Comparison of ENCODE assay signal across 19 cellular contexts in the genomic region with DNA sequence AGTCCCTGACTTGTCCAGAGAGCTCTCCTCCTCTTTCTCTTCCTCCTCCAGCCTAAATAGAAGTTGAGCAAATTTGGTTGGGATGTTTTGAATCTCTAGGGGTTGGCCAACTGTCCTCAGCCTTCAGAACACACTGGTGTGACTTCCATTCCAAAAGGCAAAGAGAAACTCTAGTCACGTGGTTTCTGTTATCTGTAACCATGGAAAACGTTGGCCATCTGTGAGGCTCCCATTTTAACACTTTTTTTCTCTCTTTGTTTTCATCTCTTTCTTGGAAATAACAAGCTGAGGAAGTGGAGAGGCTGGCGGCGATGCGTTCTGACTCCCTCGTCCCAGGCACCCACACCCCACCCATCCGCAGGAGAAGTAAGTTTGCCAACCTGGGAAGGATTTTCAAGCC.
A peak's percentile ranks its signal among the peaks of the same experiment; 100 is the strongest.
DNase-seq lines count a peak whose midpoint lies in the region; ATAC-seq and TF ChIP-seq lines count a peak whose summit lies in the region.
"Had no signal": no experiment of that assay in that cellular context is flagged by ENCODE, and none has a peak within 500 bp of the region (broad histone marks: within the 10 kb centered on the region; RNA-seq: fewer than 3 reads in every experiment).

No MANE protein-coding gene starts in this region.

- no peak overlapping the region for H2BK15ac ChIP-seq in mesendoderm (replicated peaks; ENCODE audit: low read depth)

- no peak for ATAC-seq in stimulated activated naive CD8-positive, alpha-beta T cell treated with anti-CD3 and anti-CD28 coated beads, Interleukin-15, Interleukin-2, amounts not matched to agents 100 U/mL and 50 U/mL, for 24 hours
- ATAC-seq in heart left ventricle (peak; percentile 43 to 75 (median 47)), aorta (ENCODE audit: low FRiP score) (peak; percentile 62)
- ATAC-seq: A549, GM12878 had no signal

- H2BK5ac ChIP-seq in mesendoderm (ENCODE audit: low read length): no peak overlapping the region

- H3K27ac Mint-ChIP-seq in stimulated activated naive CD8-positive, alpha-beta T cell treated with anti-CD3 and anti-CD28 coated beads, Interleukin-15, Interleukin-2, amounts not matched to agents 100 ng/mL and 50 ng/mL, for 24 hours: peak overlapping the region; percentile 3
- no peak overlapping the region for H3K27ac Mint-ChIP-seq in osteocyte (ENCODE audit: unreplicated experiment)
- H3K27ac Mint-ChIP-seq: CD4-positive, alpha-beta memory T cell; IgD-negative memory B cell had no signal

- no peak overlapping the region for H3K4me3 Mint-ChIP-seq in stimulated activated naive CD8-positive, alpha-beta T cell treated with anti-CD3 and anti-CD28 coated beads, Interleukin-15, Interleukin-2, amounts not matched to agents 100 ng/mL and 50 ng/mL, for 24 hours
- no peak overlapping the region for H3K4me3 Mint-ChIP-seq in osteocyte (ENCODE audit: unreplicated experiment)
- H3K4me3 Mint-ChIP-seq: CD4-positive, alpha-beta memory T cell; IgD-negative memory B cell had no signal

- no peaks in the 10 kb centered on the region for H3K27me3 ChIP-seq in heart left ventricle
- no peaks in the 10 kb centered on the region for H3K27me3 ChIP-seq in mesendoderm (ENCODE audit: insufficient read depth, low read length, poor library complexity)
- no peaks in the 10 kb centered on the region for H3K27me3 ChIP-seq in aorta (ENCODE audit: control insufficient read depth in 1 of 2, insufficient read depth in 2 of 2, low read length in 1 of 2)
- H3K27me3 ChIP-seq in WERI-Rb-1 (ENCODE audit: insufficient read depth, low read depth, severe bottlenecking): no peaks in the 10 kb centered on the region
- H3K27me3 ChIP-seq: BLaER1, Peyer's patch had no signal

- H3K36me3 ChIP-seq in heart left ventricle (peaks cover 0 to 14% (median 0%) of the 10 kb centered on the region in 9 donors), mesendoderm (ENCODE audit: control insufficient read depth, insufficient read depth, low read length) (no peaks in the 10 kb centered on the region), aorta (ENCODE audit: control insufficient read depth in 1 of 2, insufficient read depth in 2 of 2, low read length in 1 of 2) (peaks cover 0 to 9% of the 10 kb centered on the region in 2 donors), WERI-Rb-1 (no peaks in the 10 kb centered on the region)
- H3K36me3 ChIP-seq: BLaER1, HAP-1, Peyer's patch had no signal

- no peak overlapping the region for H3K23ac ChIP-seq in mesendoderm (ENCODE audit: low read length)

- no peak for TF ChIP-seq POLR2A in heart left ventricle (IDR thresholded peaks at IDR 0.05)

- no peaks in the 10 kb centered on the region for H3K36me3 Mint-ChIP-seq in stimulated activated naive CD8-positive, alpha-beta T cell treated with anti-CD3 and anti-CD28 coated beads, Interleukin-15, Interleukin-2, amounts not matched to agents 100 ng/mL and 50 ng/mL, for 24 hours (ENCODE audit: low read depth)
- H3K36me3 Mint-ChIP-seq in osteocyte (ENCODE audit: unreplicated experiment): no peaks in the 10 kb centered on the region
- H3K36me3 Mint-ChIP-seq: CD4-positive, alpha-beta memory T cell; IgD-negative memory B cell had no signal

- intact Hi-C loops in heart left ventricle (cut with DNase I) (no loop called here), aorta (cut with DNase I) (no loop called here)

- H4K5ac ChIP-seq in mesendoderm (ENCODE audit: low read length): no peak overlapping the region

- H4K8ac ChIP-seq in mesendoderm (ENCODE audit: low read depth, low read length): no peak overlapping the region

- DNase-seq in stimulated activated naive CD8-positive, alpha-beta T cell treated with anti-CD3 and anti-CD28 coated beads, Interleukin-15, Interleukin-2, amounts not matched to agents 100 U/mL and 50 U/mL, for 24 hours: no peak
- DNase-seq in heart left ventricle (no peak), mesendoderm (peak; percentile 18), aorta (no peak), WERI-Rb-1 (no peak), osteocyte (ENCODE audit: extremely low spot score, unreplicated experiment) (no peak), KBM-7 (no peak)
- DNase-seq: CD4-positive, alpha-beta memory T cell; MM.1S; NCI-H1092; NCI-H1436 treated with DMSO at 0.1 percent for 48 hours; NCI-H2029 treated with DMSO at 0.1 percent for 48 hours; Peyer's patch had no signal

- WGBS in heart left ventricle, 4 donors: 55 to 60% (median 60%) methylated on average over 7 of the region's 7 CpGs
- WGBS in mesendoderm (ENCODE audit: extremely low coverage, insufficient coverage, low lambda C conversion rate): no CpG with 5 or more reads among the region's 7 CpGs
- 56 to 57% methylated on average over 7 of the region's 7 CpGs for WGBS in aorta, 2 donors

- TF ChIP-seq CTCF in heart left ventricle (IDR thresholded peaks at IDR 0.05) (no peak), WERI-Rb-1 (IDR thresholded peaks at IDR 0.05; ENCODE audit: low read depth, low read length) (no peak), osteocyte (IDR thresholded peaks at IDR 0.05) (no peak)

- H3K27ac ChIP-seq in heart left ventricle (no peak overlapping the region), mesendoderm (ENCODE audit: low read depth, low read length) (no peak overlapping the region), aorta (ENCODE audit: low read depth in 1 of 2, low read length in 2 of 2) (no peak overlapping the region), WERI-Rb-1 (no peak overlapping the region)
- H3K27ac ChIP-seq: A549, BLaER1, Peyer's patch had no signal

- H3K79me2 ChIP-seq in mesendoderm (ENCODE audit: control insufficient read depth, insufficient read depth, low read length): no peaks in the 10 kb centered on the region

- no peak overlapping the region for H3K9ac ChIP-seq in mesendoderm (ENCODE audit: low read length)
- H3K9ac ChIP-seq: BLaER1 had no signal

- H2AK5ac ChIP-seq in mesendoderm (ENCODE audit: low read length): no peak overlapping the region

- no peak overlapping the region for H2BK120ac ChIP-seq in mesendoderm (ENCODE audit: low read depth, low read length)

- no peaks in the 10 kb centered on the region for H3K79me1 ChIP-seq in mesendoderm (ENCODE audit: low read length)

- no peaks in the 10 kb centered on the region for H3K4me1 Mint-ChIP-seq in stimulated activated naive CD8-positive, alpha-beta T cell treated with anti-CD3 and anti-CD28 coated beads, Interleukin-15, Interleukin-2, amounts not matched to agents 100 ng/mL and 50 ng/mL, for 24 hours (ENCODE audit: low read depth)
- H3K4me1 Mint-ChIP-seq in osteocyte (ENCODE audit: unreplicated experiment): no peaks in the 10 kb centered on the region
- H3K4me1 Mint-ChIP-seq: CD4-positive, alpha-beta memory T cell; IgD-negative memory B cell had no signal

- H3K4me3 ChIP-seq in heart left ventricle (peak overlapping the region in 5 of 12 donors; percentile 3 to 36 (median 26)), mesendoderm (ENCODE audit: low read length) (no peak overlapping the region), aorta (ENCODE audit: low read length in 2 of 2) (no peak overlapping the region), WERI-Rb-1 (ENCODE audit: low read depth, low read length) (no peak overlapping the region)
- H3K4me3 ChIP-seq: A549, BLaER1, GM12878, HAP-1, Peyer's patch had no signal

- no peak overlapping the region for H3K56ac ChIP-seq in mesendoderm (ENCODE audit: low read length)

- H3K4me2 ChIP-seq in mesendoderm (ENCODE audit: low read length): no peak overlapping the region
- H3K4me2 ChIP-seq: A549, BLaER1 had no signal

- in situ Hi-C loops in KBM-7 (cut with MboI; ENCODE audit: low pct_unique_long_range_greater_than_20kb, low sequenced_read_pairs): no loop called here

- H3K4me1 ChIP-seq in heart left ventricle (peaks cover 0 to 14% (median 0%) of the 10 kb centered on the region in 12 donors), mesendoderm (ENCODE audit: control insufficient read depth, low read depth, low read length) (no peaks in the 10 kb centered on the region), aorta (ENCODE audit: control insufficient read depth in 1 of 2, insufficient read depth in 2 of 2, low read length in 2 of 2) (peaks cover 4 to 6% of the 10 kb centered on the region in 2 donors)
- H3K4me1 ChIP-seq: A549, BLaER1, HAP-1, Peyer's patch had no signal

- H3K18ac ChIP-seq in mesendoderm (ENCODE audit: low read length): no peak overlapping the region

- H3K9me3 Mint-ChIP-seq in stimulated activated naive CD8-positive, alpha-beta T cell treated with anti-CD3 and anti-CD28 coated beads, Interleukin-15, Interleukin-2, amounts not matched to agents 100 ng/mL and 50 ng/mL, for 24 hours: no peaks in the 10 kb centered on the region
- H3K9me3 Mint-ChIP-seq in osteocyte (ENCODE audit: unreplicated experiment): no peaks in the 10 kb centered on the region

- H3K4ac ChIP-seq in mesendoderm (ENCODE audit: low read depth, low read length): no peak overlapping the region

- peaks cover 14% of the 10 kb centered on the region for H3K27me3 Mint-ChIP-seq in stimulated activated naive CD8-positive, alpha-beta T cell treated with anti-CD3 and anti-CD28 coated beads, Interleukin-15, Interleukin-2, amounts not matched to agents 100 ng/mL and 50 ng/mL, for 24 hours
- H3K27me3 Mint-ChIP-seq in osteocyte (ENCODE audit: unreplicated experiment): no peaks in the 10 kb centered on the region

- H3K9me3 ChIP-seq in heart left ventricle (no peaks in the 10 kb centered on the region), aorta (ENCODE audit: control insufficient read depth, low read length) (no peaks in the 10 kb centered on the region), WERI-Rb-1 (ENCODE audit: severe bottlenecking) (no peaks in the 10 kb centered on the region)
- H3K9me3 ChIP-seq: A549, BLaER1, HAP-1, Peyer's patch had no signal
